ENCODE assay signal across 8 cellular contexts in the genomic region with DNA sequence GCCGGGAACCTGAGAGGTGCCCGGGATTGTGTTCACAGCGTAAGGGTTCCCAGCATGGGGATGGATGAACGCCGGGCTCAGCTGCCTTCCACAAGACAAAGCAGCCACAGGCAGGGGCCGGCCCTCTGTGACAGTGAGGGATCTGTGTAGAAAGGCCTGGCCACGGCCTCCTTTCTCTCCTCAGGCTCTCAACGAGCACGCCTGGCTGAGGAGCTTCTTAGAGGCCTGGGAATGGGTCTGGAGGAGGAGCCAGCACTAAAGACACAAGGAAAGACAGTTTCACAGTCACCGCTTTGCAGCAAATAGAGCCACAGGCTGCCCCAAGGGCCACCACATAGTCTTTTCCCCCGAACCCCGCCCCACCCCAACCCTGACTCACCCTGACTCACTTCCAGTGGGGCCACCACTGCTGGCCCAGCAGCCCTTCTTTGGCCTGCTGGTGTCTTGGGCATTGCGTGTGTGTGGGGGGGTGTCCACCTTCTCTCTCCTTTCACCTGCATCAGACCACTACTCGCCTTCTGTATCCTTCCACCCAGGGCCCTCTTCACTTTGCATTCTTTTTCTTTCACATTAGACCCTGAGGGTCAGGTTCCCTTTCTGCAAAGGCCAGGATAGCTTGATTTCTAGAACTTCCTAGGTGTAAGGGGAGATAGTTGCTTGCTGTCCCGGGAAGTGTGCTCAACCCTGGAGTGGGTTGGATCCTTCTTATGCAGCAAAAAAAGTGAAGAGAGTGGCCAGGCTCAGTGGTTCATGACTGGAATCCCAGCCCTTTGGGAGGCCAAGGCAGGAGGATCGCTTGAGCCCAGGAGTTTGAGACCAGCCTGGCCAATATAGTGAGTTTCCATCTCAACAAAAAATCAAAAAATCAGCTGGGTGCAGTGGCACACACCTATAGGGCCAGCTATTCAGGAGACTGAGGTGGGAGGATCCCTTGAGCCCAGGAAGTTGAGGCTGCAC. TPM values are rescaled to one million over a fixed set of nuclear protein-coding genes. Genes with fewer than 3 reads are reported as not detected.
DNase-seq lines count a peak whose midpoint lies in the region; TF ChIP-seq lines count a peak whose summit lies in the region.

No MANE protein-coding gene starts in this region.

- peak overlapping the region; percentile 90 for H3K27ac ChIP-seq in osteoblast (ENCODE audit: low read depth, low read length)
- no peak overlapping the region for H3K27ac ChIP-seq in colonic mucosa

- intact Hi-C loops in colonic mucosa (cut with DNase I), result no loop called here

- H3K9ac ChIP-seq in colonic mucosa (ENCODE audit: low read depth in 2 of 2, low read length in 2 of 2), result no peak overlapping the region

- H3K27me3 ChIP-seq in osteoblast (ENCODE audit: insufficient read depth, low read length), result no peaks in the 10 kb centered on the region
- H3K27me3 ChIP-seq in colonic mucosa, result no peaks in the 10 kb centered on the region

- no peaks in the 10 kb centered on the region for H3K79me2 ChIP-seq in osteoblast (ENCODE audit: insufficient read depth, low read length)

- no peak overlapping the region for H3K4me3 ChIP-seq in osteoblast (ENCODE audit: insufficient read depth, low read length)
- no peak overlapping the region for H3K4me3 ChIP-seq in colonic mucosa

- TF ChIP-seq CTCF in osteoblast (IDR thresholded peaks at IDR 0.05; ENCODE audit: extremely low read depth, low read depth, low read length) (no peak), GM10266 (IDR thresholded peaks at IDR 0.05; ENCODE audit: control insufficient read depth, insufficient read depth, low read depth, missing control alignments) (no peak), GM13976 (IDR thresholded peaks at IDR 0.05; ENCODE audit: borderline replicate concordance, control extremely low read depth, extremely low read depth, insufficient read depth, missing control alignments) (no peak), colonic mucosa (IDR thresholded peaks at IDR 0.05) (no peak)

- H3K4me2 ChIP-seq in osteoblast (ENCODE audit: insufficient read depth, low read length), result peak overlapping the region; percentile 34

- H4K20me1 ChIP-seq in osteoblast (ENCODE audit: insufficient read depth, low read length), result no peaks in the 10 kb centered on the region

- peak overlapping the region; percentile 60 for H2AFZ ChIP-seq in osteoblast (ENCODE audit: low read length)

- H3K9me3 ChIP-seq in osteoblast (ENCODE audit: low read depth, low read length) (no peaks in the 10 kb centered on the region), colonic mucosa (no peaks in the 10 kb centered on the region)

- in situ Hi-C loops in GM13976 (cut with MboI; ENCODE audit: low sequenced_read_pairs, unreplicated experiment), result no loop called here

- DNase-seq in GDM1 (lab: John Stamatoyannopoulos, UW), result peak; percentile 37
- DNase-seq in NCI-H460 (ENCODE audit: extremely low read depth, low read depth), result peak; percentile 89
- DNase-seq in dermis blood vessel endothelial cell, result peak; percentile 70
- peak; percentile 98 for DNase-seq in osteoblast (ENCODE audit: insufficient read length, low spot score, missing footprints)
- DNase-seq in GM10266 (ENCODE audit: extremely low spot score), result no peak
- no peak for DNase-seq in GM13976 (ENCODE audit: low spot score)
- no peak for DNase-seq in colonic mucosa
- DNase-seq in NCI-H1048 (lab: John Stamatoyannopoulos, UW), result no peak

- H3K36me3 ChIP-seq in osteoblast (ENCODE audit: insufficient read depth, low read length) (no peaks in the 10 kb centered on the region), colonic mucosa (no peaks in the 10 kb centered on the region)

- H3K4me1 ChIP-seq in osteoblast (ENCODE audit: insufficient read depth, low read length) (peaks cover 52% of the 10 kb centered on the region), colonic mucosa (no peaks in the 10 kb centered on the region)

RNA-seq across cellular contexts. Expression of a gene that starts 19.3 kb away (rescaled TPM):
- 189 and 215 TPM in 2 replicates for total RNA-seq in NCI-H460 (2014; rRNA removed; shearing (Covaris generic))
- 185 and 207 TPM in 2 replicates for polyA plus RNA-seq in NCI-H460 (2014; cell fraction: nucleus; rRNA removed)
- total RNA-seq in dermis blood vessel endothelial cell, result 72.2 and 72.4 TPM in 2 replicates
- 47.1 and 57.2 TPM in 2 replicates for total RNA-seq in osteoblast
- total RNA-seq in colonic mucosa, result 10 to 100 TPM; 64.5 to 85.7 TPM

Comparison
In these comparisons a context has a peak if more than half of its experiments do, and no peak if none do; other contexts are left out.
1. DNase-seq: peak in GDM1 (single experiment), NCI-H460 (single experiment), dermis blood vessel endothelial cell (single experiment) and osteoblast (single experiment); none in GM10266 (single experiment), GM13976 (single experiment), colonic mucosa (single experiment) and NCI-H1048 (single experiment).